ENCODE assay signal across 20 cellular contexts in genomic region chr7:8363407-8364015, GRCh38.
DNase-seq lines count a peak whose midpoint lies in the region; ATAC-seq and TF ChIP-seq lines count a peak whose summit lies in the region.
"Had no signal": no experiment of that assay in that cellular context is flagged by ENCODE, and none has a peak within 500 bp of the region (broad histone marks: within the 10 kb centered on the region; RNA-seq: fewer than 3 reads in every experiment).

No MANE protein-coding gene starts in this region.

- H3K27ac Mint-ChIP-seq in MCF 10A (ENCODE audit: low read depth, unreplicated experiment) (no peak overlapping the region), endodermal cell (peak overlapping the region; percentile 37)
- H3K27ac Mint-ChIP-seq: CD4-positive, alpha-beta memory T cell; T-cell had no signal

- no peak overlapping the region for H2BK120ac ChIP-seq in neuronal stem cell (ENCODE audit: low read depth, low read length)

- H3K23ac ChIP-seq in neuronal stem cell (ENCODE audit: low read depth, low read length, poor library complexity) = no peak overlapping the region

- H2BK15ac ChIP-seq in neuronal stem cell (ENCODE audit: low read length) = no peak overlapping the region

- no peaks in the 10 kb centered on the region for H3K79me2 ChIP-seq in smooth muscle cell (ENCODE audit: low read depth)

- no peak overlapping the region for H4K91ac ChIP-seq in neuronal stem cell (ENCODE audit: low read depth, low read length, poor library complexity)

- POLR2A ChIA-PET in MCF 10A (lab: Yijun Ruan, JAX) (interaction anchor here (0.6 to 1.1 kb wide), 2 partner anchors 15 to 25 kb away, joined by 3 read pairs; no protein-coding TSS in a partner anchor), GM10248 (lab: Yijun Ruan, JAX) (no interaction called here)

- no peaks in the 10 kb centered on the region for H3K27me3 ChIP-seq in breast epithelium
- no peaks in the 10 kb centered on the region for H3K27me3 ChIP-seq in endodermal cell (ENCODE audit: control insufficient read depth, insufficient read depth, low read length, poor library complexity, severe bottlenecking)
- no peaks in the 10 kb centered on the region for H3K27me3 ChIP-seq in neuronal stem cell (ENCODE audit: control insufficient read depth in 3 of 3, insufficient read depth in 3 of 3, low read depth in 1 of 3, low read length in 3 of 3)
- H3K27me3 ChIP-seq in smooth muscle cell (ENCODE audit: low read depth) = no peaks in the 10 kb centered on the region

- H3K14ac ChIP-seq in neuronal stem cell (ENCODE audit: low read length) = no peak overlapping the region

- no peaks in the 10 kb centered on the region for H3F3A ChIP-seq in smooth muscle cell (ENCODE audit: low read depth)

- H2AFZ ChIP-seq in neuronal stem cell (ENCODE audit: low read length) (peak overlapping the region; percentile 69), smooth muscle cell (ENCODE audit: low read depth) (no peak overlapping the region)

- TF ChIP-seq POLR2A in breast epithelium (IDR thresholded peaks at IDR 0.05) = no peak

- H3K27me3 Mint-ChIP-seq in MCF 10A (ENCODE audit: insufficient read depth, unreplicated experiment) = peaks cover 41% of the 10 kb centered on the region
- H3K27me3 Mint-ChIP-seq in endodermal cell (ENCODE audit: insufficient read depth) = peaks cover 4% of the 10 kb centered on the region

- no peak overlapping the region for H3K4me2 ChIP-seq in neuronal stem cell (ENCODE audit: insufficient read depth, low read length, poor library complexity, severe bottlenecking)
- H3K4me2 ChIP-seq in smooth muscle cell = no peak overlapping the region
- H3K4me2 ChIP-seq: A549, SK-N-SH had no signal

- intact Hi-C loops in MCF 10A (cut with micrococcal nuclease) (loop anchor here (2.0 to 10.0 kb wide), 2 partner anchors 53 to 89 kb away; no protein-coding TSS in a partner anchor), breast epithelium (cut with DNase I; ENCODE audit: low total_unique reads) (no loop called here)

- WGBS in endodermal cell (ENCODE audit: insufficient coverage in 1 of 2, insufficient read length in 1 of 2), 2 experiments = 88 to 90% methylated on average over 3 of the region's 3 CpGs
- no CpG with 5 or more reads among the region's 3 CpGs for WGBS in neuronal stem cell (ENCODE audit: extremely low coverage in 2 of 2, insufficient read length in 2 of 2, insufficient replicate concordance in 1 of 2), 2 donors
- 74% methylated on average over 3 of the region's 3 CpGs for WGBS in smooth muscle cell (ENCODE audit: low lambda C conversion rate)

- H3K18ac ChIP-seq in neuronal stem cell (ENCODE audit: low read length) = no peak overlapping the region

- no peak overlapping the region for H3K4me3 Mint-ChIP-seq in MCF 10A (ENCODE audit: unreplicated experiment)
- H3K4me3 Mint-ChIP-seq in endodermal cell = no peak overlapping the region
- H3K4me3 Mint-ChIP-seq: CD4-positive, alpha-beta memory T cell; T-cell had no signal

- BruUV-seq in MCF 10A (replicated peaks; lab: Mats Ljungman, UMichigan) = no TSS peak

- H3K4me1 ChIP-seq in breast epithelium (no peaks in the 10 kb centered on the region), endodermal cell (ENCODE audit: control insufficient read depth, insufficient read depth, low read length) (no peaks in the 10 kb centered on the region), neuronal stem cell (ENCODE audit: control insufficient read depth in 2 of 2, insufficient read depth in 1 of 2, low read depth in 1 of 2, low read length in 2 of 2) (peaks cover 2 to 24% of the 10 kb centered on the region in 2 donors), smooth muscle cell (ENCODE audit: low read depth) (no peaks in the 10 kb centered on the region)
- H3K4me1 ChIP-seq: A549 had no signal

- H3K9me3 ChIP-seq in breast epithelium (no peaks in the 10 kb centered on the region), endodermal cell (ENCODE audit: control insufficient read depth, low read length) (peaks cover 9% of the 10 kb centered on the region), neuronal stem cell (replicated peaks in 1 of 2; ENCODE audit: control insufficient read depth in 2 of 2, insufficient read depth in 1 of 2, low read depth in 1 of 2, low read length in 2 of 2) (no peaks in the 10 kb centered on the region), smooth muscle cell (replicated peaks; ENCODE audit: low read depth) (no peaks in the 10 kb centered on the region)
- H3K9me3 ChIP-seq: A549, HAP-1, SK-N-SH had no signal

- no peak overlapping the region for H4K8ac ChIP-seq in neuronal stem cell (ENCODE audit: low read depth, low read length)

- ATAC-seq in HG02852 (IDR thresholded peaks at IDR 0.05; ENCODE audit: unreplicated experiment) = no peak
- ATAC-seq: A549, Right ventricle myocardium inferior, T-cell had no signal

- H3K9me3 Mint-ChIP-seq in MCF 10A (ENCODE audit: unreplicated experiment) (no peaks in the 10 kb centered on the region), endodermal cell (peaks cover 2% of the 10 kb centered on the region)

- H3K36me3 ChIP-seq in breast epithelium (no peaks in the 10 kb centered on the region), endodermal cell (ENCODE audit: control insufficient read depth, insufficient read depth, low read length) (no peaks in the 10 kb centered on the region), neuronal stem cell (replicated peaks in 1 of 2; ENCODE audit: control insufficient read depth in 2 of 2, insufficient read depth in 2 of 2, low read length in 2 of 2) (no peaks in the 10 kb centered on the region), smooth muscle cell (ENCODE audit: low read depth) (no peaks in the 10 kb centered on the region)
- H3K36me3 ChIP-seq: HAP-1 had no signal

- H2BK12ac ChIP-seq in neuronal stem cell (ENCODE audit: low read length) = no peak overlapping the region

- DNase-seq in MCF 10A (ENCODE audit: unreplicated experiment) (peak; percentile 14), breast epithelium (ENCODE audit: low spot score in 2 of 2) (no peak), NCI-H69 (lab: John Stamatoyannopoulos, UW) (peak; percentile 46), endodermal cell (no peak), neuronal stem cell (ENCODE audit: low spot score) (no peak), smooth muscle cell (lab: John Stamatoyannopoulos, UW; ENCODE audit: unreplicated experiment) (no peak), GM10248 (ENCODE audit: extremely low spot score) (no peak)
- DNase-seq: CD4-positive, alpha-beta memory T cell; DMS79; NCI-H1105 treated with DMSO at 0.1 percent for 48 hours; NCI-H187; NCI-H526; NK-92 treated with Interleukin-12 subunit alpha and Interleukin-12 subunit beta, amount 100 ng/mL, for 24 hours; SK-N-SH; T-cell had no signal

- H3K4me3 ChIP-seq in breast epithelium (no peak overlapping the region), endodermal cell (ENCODE audit: low read length) (no peak overlapping the region), neuronal stem cell (ENCODE audit: low read length in 2 of 2) (no peak overlapping the region), smooth muscle cell (no peak overlapping the region)
- H3K4me3 ChIP-seq: A549, HAP-1 had no signal

- H3K27ac ChIP-seq in breast epithelium = no peak overlapping the region
- no peak overlapping the region for H3K27ac ChIP-seq in endodermal cell (ENCODE audit: low read depth, low read length)
- no peak overlapping the region for H3K27ac ChIP-seq in neuronal stem cell (replicated peaks; ENCODE audit: low read length)
- no peak overlapping the region for H3K27ac ChIP-seq in smooth muscle cell (ENCODE audit: low read depth)
- H3K27ac ChIP-seq: A549, HL-60 had no signal

- no peak for TF ChIP-seq CTCF in MCF 10A (IDR thresholded peaks at IDR 0.05; ENCODE audit: unreplicated experiment)
- no peak for TF ChIP-seq CTCF in breast epithelium (IDR thresholded peaks at IDR 0.05)
- no peak for TF ChIP-seq CTCF in endodermal cell (conservative IDR thresholded peaks at IDR 0.05)
- TF ChIP-seq CTCF in smooth muscle cell (IDR thresholded peaks at IDR 0.05; ENCODE audit: borderline replicate concordance, insufficient read depth, poor library complexity, severe bottlenecking) = no peak
- TF ChIP-seq CTCF in GM10248 (IDR thresholded peaks at IDR 0.05; ENCODE audit: control extremely low read depth, extremely low read depth, low read depth, missing control alignments) = no peak

- H3K4ac ChIP-seq in neuronal stem cell (ENCODE audit: low read length) = no peak overlapping the region

- no peak overlapping the region for H2BK5ac ChIP-seq in neuronal stem cell (ENCODE audit: low read length)

- no peaks in the 10 kb centered on the region for H3K79me1 ChIP-seq in neuronal stem cell (ENCODE audit: low read depth, low read length)

- H3K9ac ChIP-seq in endodermal cell (ENCODE audit: extremely low read depth, low read length, poor library complexity, severe bottlenecking) (no peak overlapping the region), neuronal stem cell (ENCODE audit: low read depth, low read length, poor library complexity) (no peak overlapping the region), smooth muscle cell (ENCODE audit: low read depth) (no peak overlapping the region)
- H3K9ac ChIP-seq: SK-N-SH had no signal

- H3K36me3 Mint-ChIP-seq in MCF 10A (ENCODE audit: insufficient read depth, unreplicated experiment) = no peaks in the 10 kb centered on the region
- H3K36me3 Mint-ChIP-seq in endodermal cell (ENCODE audit: low read depth) = no peaks in the 10 kb centered on the region
- H3K36me3 Mint-ChIP-seq: CD4-positive, alpha-beta memory T cell; T-cell had no signal

- H3K4me1 Mint-ChIP-seq in MCF 10A (ENCODE audit: insufficient read depth, unreplicated experiment) (no peaks in the 10 kb centered on the region), endodermal cell (peaks cover 24% of the 10 kb centered on the region)
- H3K4me1 Mint-ChIP-seq: CD4-positive, alpha-beta memory T cell; T-cell had no signal

- no peaks in the 10 kb centered on the region for H4K20me1 ChIP-seq in smooth muscle cell (ENCODE audit: low read depth)

- H2AK5ac ChIP-seq in neuronal stem cell (ENCODE audit: low read depth, low read length) = no peak overlapping the region

- CTCF ChIA-PET in MCF 10A (lab: Yijun Ruan, JAX) (interaction anchor here (0.5 to 1.8 kb wide), 4 partner anchors 9 to 1754 kb away, joined by 3 to 7 read pairs (median 3); no protein-coding TSS in a partner anchor), GM10248 (lab: Yijun Ruan, JAX) (interaction anchor here (1.2 kb wide), 1 partner anchor 67 kb away, joined by 3 read pairs; no protein-coding TSS in a partner anchor)

Comparison
In these comparisons a context has a peak if more than half of its experiments do, and no peak if none do; other contexts are left out.
1. DNase-seq: peak in MCF 10A (single experiment) and NCI-H69 (single experiment); none in breast epithelium (0 of 2), endodermal cell (single experiment), neuronal stem cell (single experiment), smooth muscle cell (single experiment) and GM10248 (single experiment).